ENCODE assay signal across 9 cellular contexts in the genomic region with DNA sequence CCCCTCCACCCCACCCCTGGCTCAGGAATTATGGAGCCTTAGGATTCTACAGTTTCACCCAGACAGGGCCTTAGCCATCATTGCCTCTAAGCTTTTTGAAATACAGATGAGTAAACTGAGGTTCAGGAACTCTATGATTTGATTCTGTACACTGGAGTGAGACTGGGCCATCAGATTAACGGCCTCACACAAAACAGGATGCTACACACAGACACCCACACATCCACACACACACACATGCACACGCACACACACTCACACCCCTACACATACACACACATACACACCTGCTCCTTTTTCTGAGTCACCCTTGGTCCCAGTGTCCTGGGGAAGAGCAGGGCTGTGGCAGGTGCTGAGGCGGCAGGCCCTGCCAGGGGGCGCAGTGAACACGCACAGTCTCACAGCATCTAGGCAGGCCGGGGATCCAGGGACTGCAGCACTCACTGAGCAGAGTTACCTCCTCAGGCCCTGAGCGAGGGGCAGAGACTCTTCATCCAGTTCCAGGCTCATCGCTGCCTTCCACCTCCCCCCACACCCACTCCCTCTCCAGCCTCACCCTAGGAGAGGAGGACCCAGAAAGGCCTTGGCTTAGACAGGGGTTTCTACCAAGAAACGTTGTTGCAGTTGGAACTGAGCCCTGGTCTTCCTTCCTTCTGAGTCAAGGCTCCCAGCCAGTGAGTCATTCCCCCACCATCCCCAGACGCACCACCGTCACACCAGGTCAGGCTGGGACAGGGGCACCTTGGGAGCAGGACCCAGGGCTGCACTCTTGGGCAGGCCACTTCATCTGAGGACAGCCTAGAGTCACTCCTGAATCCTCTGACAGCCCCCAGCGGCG.
DNase-seq lines count a peak whose midpoint lies in the region; ATAC-seq and TF ChIP-seq lines count a peak whose summit lies in the region.
"Had no signal": no experiment of that assay in that cellular context is flagged by ENCODE, and none has a peak within 500 bp of the region (broad histone marks: within the 10 kb centered on the region; RNA-seq: fewer than 3 reads in every experiment).

No MANE protein-coding gene starts in this region.

- ATAC-seq in natural killer cell = no peak
- ATAC-seq in HG02763 (IDR thresholded peaks at IDR 0.05; ENCODE audit: unreplicated experiment) = no peak

- no peaks in the 10 kb centered on the region for H3K36me3 Mint-ChIP-seq in endodermal cell (ENCODE audit: low read depth)
- H3K36me3 Mint-ChIP-seq in natural killer cell = no peaks in the 10 kb centered on the region
- H3K36me3 Mint-ChIP-seq: activated naive CD8-positive, alpha-beta T cell treated with anti-CD3 and anti-CD28 coated beads, Interleukin-2, amount 10 ng/mL, durations not matched to agents 7 days and 5 days had no signal

- no peaks in the 10 kb centered on the region for H3K36me3 ChIP-seq in endodermal cell (ENCODE audit: control insufficient read depth, insufficient read depth, low read length)

- H3K9ac ChIP-seq in endodermal cell (ENCODE audit: extremely low read depth, low read length, poor library complexity, severe bottlenecking) = no peak overlapping the region

- no peaks in the 10 kb centered on the region for H3K9me3 ChIP-seq in endodermal cell (ENCODE audit: control insufficient read depth, low read length)

- H3K27me3 Mint-ChIP-seq in endodermal cell (ENCODE audit: insufficient read depth) (peaks cover 9% of the 10 kb centered on the region), natural killer cell (ENCODE audit: low read depth in 2 of 2) (no peaks in the 10 kb centered on the region)
- H3K27me3 Mint-ChIP-seq: activated naive CD8-positive, alpha-beta T cell treated with anti-CD3 and anti-CD28 coated beads, Interleukin-2, amount 10 ng/mL, durations not matched to agents 7 days and 5 days had no signal

- no peak overlapping the region for H3K4me3 ChIP-seq in endodermal cell (ENCODE audit: low read length)

- DNase-seq in NCI-H748 (lab: John Stamatoyannopoulos, UW; ENCODE audit: unreplicated experiment) (peak; percentile 53), NCI-H748 treated with DMSO at 0.1 percent for 48 hours (lab: John Stamatoyannopoulos, UW) (no peak), NCI-H69 (lab: John Stamatoyannopoulos, UW) (peak; percentile 76), endodermal cell (peak; percentile 93), myocyte (ENCODE audit: low read depth) (peak; percentile 94), activated T-cell treated with anti-CD3 and anti-CD28 coated beads for 4 hours (no peak), natural killer cell (no peak)

- TF ChIP-seq CTCF in endodermal cell (conservative IDR thresholded peaks at IDR 0.05) (peak; percentile 84), natural killer cell (IDR thresholded peaks at IDR 0.05) (no peak)

- H3K4me1 Mint-ChIP-seq in endodermal cell = peaks cover 6% of the 10 kb centered on the region
- peaks cover 7 to 8% of the 10 kb centered on the region in 2 donors for H3K4me1 Mint-ChIP-seq in natural killer cell

- H3K27me3 ChIP-seq in endodermal cell (ENCODE audit: control insufficient read depth, insufficient read depth, low read length, poor library complexity, severe bottlenecking) = peaks cover 4% of the 10 kb centered on the region

- intact Hi-C loops in natural killer cell (cut with micrococcal nuclease) = no loop called here

- no peak overlapping the region for H3K4me3 Mint-ChIP-seq in endodermal cell
- no peak overlapping the region for H3K4me3 Mint-ChIP-seq in natural killer cell
- H3K4me3 Mint-ChIP-seq: activated naive CD8-positive, alpha-beta T cell treated with anti-CD3 and anti-CD28 coated beads, Interleukin-2, amount 10 ng/mL, durations not matched to agents 7 days and 5 days had no signal

- H3K9me3 Mint-ChIP-seq in endodermal cell = no peaks in the 10 kb centered on the region
- H3K9me3 Mint-ChIP-seq in natural killer cell = no peaks in the 10 kb centered on the region
- H3K9me3 Mint-ChIP-seq: activated naive CD8-positive, alpha-beta T cell treated with anti-CD3 and anti-CD28 coated beads, Interleukin-2, amount 10 ng/mL, durations not matched to agents 7 days and 5 days had no signal

- H3K27ac Mint-ChIP-seq in endodermal cell = peak overlapping the region; percentile 42
- H3K27ac Mint-ChIP-seq in natural killer cell = no peak overlapping the region
- H3K27ac Mint-ChIP-seq: activated naive CD8-positive, alpha-beta T cell treated with anti-CD3 and anti-CD28 coated beads, Interleukin-2, amount 10 ng/mL, durations not matched to agents 7 days and 5 days had no signal

- WGBS in endodermal cell (ENCODE audit: insufficient coverage in 1 of 2, insufficient read length in 1 of 2), 2 experiments = 57 to 87% methylated on average over 3 to 13 of the region's 13 CpGs

- peaks cover 3% of the 10 kb centered on the region for H3K4me1 ChIP-seq in endodermal cell (ENCODE audit: control insufficient read depth, insufficient read depth, low read length)

- H3K27ac ChIP-seq in endodermal cell (ENCODE audit: low read depth, low read length) = peak overlapping the region; percentile 41

Comparison
In these comparisons a context has a peak if more than half of its experiments do, and no peak if none do; other contexts are left out.
1. DNase-seq: peak in NCI-H748 (single experiment), NCI-H69 (single experiment), endodermal cell (single experiment) and myocyte (single experiment); none in NCI-H748 treated with DMSO at 0.1 percent for 48 hours (single experiment), activated T-cell treated with anti-CD3 and anti-CD28 coated beads for 4 hours (single experiment) and natural killer cell (single experiment).